ENCODE assay signal across 8 cellular contexts in genomic region chr2:134372611-134373131, GRCh38.
A peak's percentile ranks its signal among the peaks of the same experiment; 100 is the strongest.
DNase-seq lines count a peak whose midpoint lies in the region; ATAC-seq, FAIRE-seq and TF ChIP-seq lines count a peak whose summit lies in the region.
"Had no signal": no experiment of that assay in that cellular context is flagged by ENCODE, and none has a peak within 500 bp of the region (broad histone marks: within the 10 kb centered on the region; RNA-seq: fewer than 3 reads in every experiment).

No MANE protein-coding gene starts in this region.

- H3K4me1 ChIP-seq in H9 (ENCODE audit: insufficient read depth, low read length), result no peaks in the 10 kb centered on the region

- H3K14ac ChIP-seq in H9 (ENCODE audit: insufficient read depth, low read length), result no peak overlapping the region

- H3K23ac ChIP-seq in H9 (ENCODE audit: insufficient read length, low read depth, low read length), result no peak overlapping the region

- H3K9me3 Mint-ChIP-seq in IgD-negative memory B cell, result no peaks in the 10 kb centered on the region
- no peaks in the 10 kb centered on the region for H3K9me3 Mint-ChIP-seq in H9
- H3K9me3 Mint-ChIP-seq: activated naive CD4-positive, alpha-beta T cell treated with anti-CD3 and anti-CD28 coated beads, Interleukin-2, amount 50 U/mL, for 72 hours had no signal

- no peaks in the 10 kb centered on the region for H4K20me1 ChIP-seq in H9 (ENCODE audit: control insufficient read depth, insufficient read depth, insufficient read length)

- H2BK120ac ChIP-seq in H9 (ENCODE audit: low read depth, low read length, poor library complexity, severe bottlenecking), result no peak overlapping the region

- H3K4me1 Mint-ChIP-seq in IgD-negative memory B cell, result peaks cover 17 to 26% (median 18%) of the 10 kb centered on the region in 3 donors
- no peaks in the 10 kb centered on the region; a peak in 1 of 4 replicates for H3K4me1 Mint-ChIP-seq in H9

- no peak overlapping the region for H3K56ac ChIP-seq in H9 (ENCODE audit: insufficient read length, low read depth, low read length)

- H3K9ac ChIP-seq in H9 (ENCODE audit: extremely low read depth, insufficient read length, low read length), result no peak overlapping the region

- TF ChIP-seq CTCF in H9 (conservative IDR thresholded peaks at IDR 0.05), result no peak

- no peaks in the 10 kb centered on the region for H3K79me1 ChIP-seq in H9 (ENCODE audit: insufficient read depth, low read depth, low read length, poor library complexity, severe bottlenecking)

- H3K4me3 Mint-ChIP-seq in IgD-negative memory B cell, result no peak overlapping the region
- H3K4me3 Mint-ChIP-seq in H9, result no peak overlapping the region

- no peak overlapping the region for H4K91ac ChIP-seq in H9 (ENCODE audit: insufficient read length, low read depth, low read length)

- no peak overlapping the region for H2BK12ac ChIP-seq in H9 (ENCODE audit: insufficient read length, low read depth, low read length)

- H3K27ac Mint-ChIP-seq in IgD-negative memory B cell (peak overlapping the region in 2 of 3 donors; percentile 45 to 79), H9 (peak overlapping the region in 1 of 3 experiments; percentile 46; a peak in 2 of 7 replicates)
- H3K27ac Mint-ChIP-seq: activated naive CD4-positive, alpha-beta T cell treated with anti-CD3 and anti-CD28 coated beads, Interleukin-2, amount 50 U/mL, for 72 hours had no signal

- no CpG with 5 or more reads among the region's 7 CpGs for WGBS in H9 (ENCODE audit: extremely low coverage, insufficient read length, low lambda C conversion rate)

- no peak overlapping the region for H3K4me2 ChIP-seq in H9 (ENCODE audit: insufficient read depth, insufficient read length, low read length)

- no peaks in the 10 kb centered on the region for H3K23me2 ChIP-seq in H9 (ENCODE audit: insufficient read length, low read depth, low read length, poor library complexity, severe bottlenecking)

- no peak overlapping the region for H4K8ac ChIP-seq in H9 (replicated peaks; ENCODE audit: insufficient read length, low read depth, low read length)

- no peak overlapping the region for H2BK15ac ChIP-seq in H9 (ENCODE audit: low read depth, low read length)

- H2BK5ac ChIP-seq in H9 (ENCODE audit: insufficient read length, low read length), result no peak overlapping the region

- ATAC-seq in GM18858 (IDR thresholded peaks at IDR 0.05; ENCODE audit: unreplicated experiment), result no peak
- ATAC-seq: activated naive CD4-positive, alpha-beta T cell treated with anti-CD3 and anti-CD28 coated beads, Interleukin-2, amount 50 U/mL, for 72 hours had no signal

- no peak overlapping the region for H2AFZ ChIP-seq in H9 (ENCODE audit: low read length)

- H3K9me3 ChIP-seq in H9 (ENCODE audit: control insufficient read depth, low read depth, low read length), result no peaks in the 10 kb centered on the region

- H3K79me2 ChIP-seq in H9 (ENCODE audit: insufficient read depth, low read length), result no peaks in the 10 kb centered on the region

- H4K5ac ChIP-seq in H9 (ENCODE audit: insufficient read length, low read depth, low read length), result no peak overlapping the region

- no peaks in the 10 kb centered on the region for H3K27me3 ChIP-seq in H9 (ENCODE audit: insufficient read depth, low read length)

- no peak overlapping the region for H3K18ac ChIP-seq in H9 (ENCODE audit: insufficient read length, low read depth, low read length)

- H3K27me3 Mint-ChIP-seq in IgD-negative memory B cell (no peaks in the 10 kb centered on the region), H9 (ENCODE audit: low read depth) (no peaks in the 10 kb centered on the region)

- H3K4ac ChIP-seq in H9 (ENCODE audit: low read depth, low read length), result no peak overlapping the region

- H2BK20ac ChIP-seq in H9 (ENCODE audit: low read depth, low read length, poor library complexity, severe bottlenecking), result no peak overlapping the region

- H3T11ph ChIP-seq in H9 (ENCODE audit: low read length), result no peak overlapping the region

- no peak for FAIRE-seq in GM19239 (lab: Jason Lieb, UNC)

- H3K27ac ChIP-seq in temporal lobe (ENCODE audit: low read depth, low read length), result peak overlapping the region; percentile 90
- no peak overlapping the region for H3K27ac ChIP-seq in H9 (ENCODE audit: insufficient read length, low read depth, low read length)

- DNase-seq in astrocyte of the hippocampus (ENCODE audit: low read depth, low spot score), result peak; percentile 87
- peak; percentile 28 to 32 for DNase-seq in hippocampal formation (lab: John Stamatoyannopoulos, UW)
- DNase-seq in H9, result no peak
- no peak for DNase-seq in GM19239 (ENCODE audit: insufficient read length, low spot score)

- H3K36me3 Mint-ChIP-seq in IgD-negative memory B cell (no peaks in the 10 kb centered on the region), H9 (ENCODE audit: insufficient read depth in 1 of 3, low read depth in 3 of 3) (peaks cover 0 to 10% (median 0%) of the 10 kb centered on the region in 3 experiments; a peak in 2 of 7 replicates)

- no peak overlapping the region for H2AK5ac ChIP-seq in H9 (ENCODE audit: insufficient read length, low read length)

Comparison
In these comparisons a context has a peak if more than half of its experiments do, and no peak if none do; other contexts are left out.
1. DNase-seq: peak in astrocyte of the hippocampus (single experiment) and hippocampal formation (2 of 2); none in H9 (single experiment) and GM19239 (single experiment).